Comparison of ENCODE assay signal across 1 cellular context in genomic region chr17:19391432-19391831, GRCh38.
TF ChIP-seq lines count a peak whose summit lies in the region.

No MANE protein-coding gene starts in this region.

TF ChIP-seq in HepG2, 621 proteins besides CTCF, POLR2A, EP300 and RAD21:
- TF ChIP-seq ZNF275 (CRISPR knock-in tag; IDR thresholded peaks at IDR 0.05; ENCODE audit: borderline replicate concordance): no peak
- TF ChIP-seq KMT2A (CRISPR knock-in tag; IDR thresholded peaks at IDR 0.05): no peak
- no peak for TF ChIP-seq CEBPG (CRISPR knock-in tag; IDR thresholded peaks at IDR 0.05)
- no peak for TF ChIP-seq PHF21A (CRISPR knock-in tag; IDR thresholded peaks at IDR 0.05)
- TF ChIP-seq ZNF589 (CRISPR knock-in tag; conservative IDR thresholded peaks at IDR 0.05): no peak
- no peak for TF ChIP-seq AHR (CRISPR knock-in tag; IDR thresholded peaks at IDR 0.05)
- TF ChIP-seq ARID2 (CRISPR knock-in tag; IDR thresholded peaks at IDR 0.05; ENCODE audit: borderline replicate concordance): no peak
- no peak for TF ChIP-seq EEA1 (CRISPR knock-in tag; IDR thresholded peaks at IDR 0.05; ENCODE audit: borderline replicate concordance)
- TF ChIP-seq, protein P1, sequence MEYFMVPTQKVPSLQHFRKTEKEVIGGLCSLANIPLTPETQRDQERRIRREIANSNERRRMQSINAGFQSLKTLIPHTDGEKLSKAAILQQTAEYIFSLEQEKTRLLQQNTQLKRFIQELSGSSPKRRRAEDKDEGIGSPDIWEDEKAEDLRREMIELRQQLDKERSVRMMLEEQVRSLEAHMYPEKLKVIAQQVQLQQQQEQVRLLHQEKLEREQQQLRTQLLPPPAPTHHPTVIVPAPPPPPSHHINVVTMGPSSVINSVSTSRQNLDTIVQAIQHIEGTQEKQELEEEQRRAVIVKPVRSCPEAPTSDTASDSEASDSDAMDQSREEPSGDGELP (IDR thresholded peaks at IDR 0.05; ENCODE audit: borderline replicate concordance, low read depth): no peak
- no peak for TF ChIP-seq ELF1 (CRISPR knock-in tag; IDR thresholded peaks at IDR 0.05)
- TF ChIP-seq CBFB (CRISPR knock-in tag; IDR thresholded peaks at IDR 0.05): no peak
- no peak for TF ChIP-seq RXRB (CRISPR knock-in tag; IDR thresholded peaks at IDR 0.05; ENCODE audit: borderline replicate concordance)
- TF ChIP-seq, protein P2, sequence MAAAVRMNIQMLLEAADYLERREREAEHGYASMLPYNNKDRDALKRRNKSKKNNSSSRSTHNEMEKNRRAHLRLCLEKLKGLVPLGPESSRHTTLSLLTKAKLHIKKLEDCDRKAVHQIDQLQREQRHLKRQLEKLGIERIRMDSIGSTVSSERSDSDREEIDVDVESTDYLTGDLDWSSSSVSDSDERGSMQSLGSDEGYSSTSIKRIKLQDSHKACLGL (CRISPR knock-in tag; IDR thresholded peaks at IDR 0.05): no peak
- no peak for TF ChIP-seq ZNF775 (CRISPR knock-in tag; IDR thresholded peaks at IDR 0.05; ENCODE audit: borderline replicate concordance)
- TF ChIP-seq ZFP82 (CRISPR knock-in tag; IDR thresholded peaks at IDR 0.05; ENCODE audit: borderline replicate concordance): no peak
- TF ChIP-seq YY1 (IDR thresholded peaks at IDR 0.05; ENCODE audit: insufficient read depth, insufficient replicate concordance, low read depth, low read length): no peak
- TF ChIP-seq THAP7 (CRISPR knock-in tag; IDR thresholded peaks at IDR 0.05): no peak
- no peak for TF ChIP-seq SCMH1 (CRISPR knock-in tag; IDR thresholded peaks at IDR 0.05; ENCODE audit: borderline replicate concordance)
- TF ChIP-seq ZNF367 (CRISPR knock-in tag; IDR thresholded peaks at IDR 0.05; ENCODE audit: borderline replicate concordance): no peak
- TF ChIP-seq SMAD3 (CRISPR knock-in tag; IDR thresholded peaks at IDR 0.05): no peak
